In the genomic region with DNA sequence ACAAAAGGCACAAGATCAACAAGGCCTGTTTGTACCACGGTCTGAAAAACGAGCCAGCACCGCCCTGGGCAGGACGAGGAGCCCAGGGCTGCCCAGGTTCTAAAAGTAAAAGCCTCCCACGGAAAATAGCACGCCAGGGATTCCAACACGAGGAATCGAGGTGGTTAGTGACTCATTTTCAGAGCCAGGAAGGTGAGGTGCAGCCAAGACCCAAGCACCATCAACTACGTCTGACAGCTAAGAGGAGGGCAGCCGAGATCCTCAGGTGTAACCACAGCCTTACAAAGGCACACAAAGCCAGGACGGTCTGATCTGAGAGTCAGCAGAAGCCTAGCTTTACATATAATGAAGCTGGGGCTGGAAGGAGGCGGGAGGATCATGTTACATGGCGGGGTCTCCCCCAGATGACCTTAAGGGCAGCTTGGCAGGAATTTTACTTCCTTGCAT, we compare ENCODE assay signal across 10 cellular contexts. TPM values are rescaled to one million over a fixed set of nuclear protein-coding genes. Genes with fewer than 3 reads are reported as not detected.
A peak's percentile ranks its signal among the peaks of the same experiment; 100 is the strongest.
DNase-seq lines count a peak whose midpoint lies in the region; ATAC-seq and TF ChIP-seq lines count a peak whose summit lies in the region.
"Had no signal": no experiment of that assay in that cellular context is flagged by ENCODE, and none has a peak within 500 bp of the region (broad histone marks: within the 10 kb centered on the region; RNA-seq: fewer than 3 reads in every experiment).

No MANE protein-coding gene starts in this region.

- H3K27ac ChIP-seq in right cardiac atrium (ENCODE audit: low read length): no peak overlapping the region
- H3K27ac ChIP-seq: neutrophil had no signal

- no peak for TF ChIP-seq POLR2A in lower leg skin (IDR thresholded peaks at IDR 0.05)

- H3K9me3 ChIP-seq in right cardiac atrium (ENCODE audit: control insufficient read depth, low read length): no peaks in the 10 kb centered on the region
- H3K9me3 ChIP-seq: neutrophil had no signal

- peaks cover 39% of the 10 kb centered on the region for H3K36me3 Mint-ChIP-seq in activated T-helper 2 cell treated with anti-CD3 and anti-CD28 coated beads, Interferon-gamma antibody, Interleukin-2, Interleukin-4, amounts not matched to agents 10 μg/mL and 5 μg/mL and 100 μg/mL, durations not matched to agents 14 hours and 24 hours and 36 hours (ENCODE audit: low read depth)
- no peaks in the 10 kb centered on the region for H3K36me3 Mint-ChIP-seq in type B pancreatic cell
- H3K36me3 Mint-ChIP-seq: brain had no signal

- no peaks in the 10 kb centered on the region for H3K27me3 ChIP-seq in right cardiac atrium (ENCODE audit: control insufficient read depth, insufficient read depth)
- H3K27me3 ChIP-seq: neutrophil had no signal

- no peak overlapping the region for H3K4me3 ChIP-seq in right cardiac atrium (ENCODE audit: low read length)
- no peak overlapping the region for H3K4me3 ChIP-seq in lower leg skin (ENCODE audit: low read depth, poor library complexity, severe bottlenecking)

- no peak for ATAC-seq in right cardiac atrium

- peak overlapping the region; percentile 82 for H3K27ac Mint-ChIP-seq in activated T-helper 2 cell treated with anti-CD3 and anti-CD28 coated beads, Interferon-gamma antibody, Interleukin-2, Interleukin-4, amounts not matched to agents 10 μg/mL and 5 μg/mL and 100 μg/mL, durations not matched to agents 14 hours and 24 hours and 36 hours
- H3K27ac Mint-ChIP-seq in type B pancreatic cell: peak overlapping the region; percentile 12

- TF ChIP-seq CTCF in type B pancreatic cell (conservative IDR thresholded peaks at IDR 0.05): no peak
- no peak for TF ChIP-seq CTCF in lower leg skin (IDR thresholded peaks at IDR 0.05)

- H3K4me1 ChIP-seq in right cardiac atrium (ENCODE audit: control insufficient read depth, insufficient read depth, low read length): no peaks in the 10 kb centered on the region

- H3K4me1 Mint-ChIP-seq in activated T-helper 2 cell treated with anti-CD3 and anti-CD28 coated beads, Interferon-gamma antibody, Interleukin-2, Interleukin-4, amounts not matched to agents 10 μg/mL and 5 μg/mL and 100 μg/mL, durations not matched to agents 14 hours and 24 hours and 36 hours (ENCODE audit: low read depth): peaks cover 76% of the 10 kb centered on the region
- peaks cover 13% of the 10 kb centered on the region for H3K4me1 Mint-ChIP-seq in type B pancreatic cell (ENCODE audit: unreplicated experiment)
- H3K4me1 Mint-ChIP-seq: brain had no signal

- H3K9me3 Mint-ChIP-seq in activated T-helper 2 cell treated with anti-CD3 and anti-CD28 coated beads, Interferon-gamma antibody, Interleukin-2, Interleukin-4, amounts not matched to agents 10 μg/mL and 5 μg/mL and 100 μg/mL, durations not matched to agents 14 hours and 24 hours and 36 hours: no peaks in the 10 kb centered on the region
- no peaks in the 10 kb centered on the region for H3K9me3 Mint-ChIP-seq in type B pancreatic cell

- no peaks in the 10 kb centered on the region for H3K27me3 Mint-ChIP-seq in activated T-helper 2 cell treated with anti-CD3 and anti-CD28 coated beads, Interferon-gamma antibody, Interleukin-2, Interleukin-4, amounts not matched to agents 10 μg/mL and 5 μg/mL and 100 μg/mL, durations not matched to agents 14 hours and 24 hours and 36 hours (ENCODE audit: low read depth)
- H3K27me3 Mint-ChIP-seq in type B pancreatic cell: peaks cover 9% of the 10 kb centered on the region

- H3K4me3 Mint-ChIP-seq in activated T-helper 2 cell treated with anti-CD3 and anti-CD28 coated beads, Interferon-gamma antibody, Interleukin-2, Interleukin-4, amounts not matched to agents 10 μg/mL and 5 μg/mL and 100 μg/mL, durations not matched to agents 14 hours and 24 hours and 36 hours (ENCODE audit: low read depth): peak overlapping the region; percentile 61
- H3K4me3 Mint-ChIP-seq in type B pancreatic cell: peak overlapping the region; percentile 38
- H3K4me3 Mint-ChIP-seq: brain had no signal

- WGBS in right cardiac atrium: 68% methylated on average over 13 of the region's 13 CpGs
- 56 to 70% methylated on average over 13 of the region's 13 CpGs for WGBS in lower leg skin, 2 donors

- intact Hi-C loops in activated T-helper 2 cell treated with anti-CD3 and anti-CD28 coated beads, Interferon-gamma antibody, Interleukin-2, Interleukin-4, amounts not matched to agents 10 μg/mL and 5 μg/mL and 100 μg/mL, durations not matched to agents 14 hours and 24 hours and 36 hours (cut with micrococcal nuclease): no loop called here
- intact Hi-C loops in right cardiac atrium (cut with DNase I): no loop called here
- intact Hi-C loops in lower leg skin (cut with DNase I; ENCODE audit: low total_unique reads): no loop called here

- DNase-seq in stimulated activated CD4-positive, alpha-beta T cell treated with anti-CD3 and anti-CD28 coated beads, Interleukin-15, amount 100 ng/mL, for 24 hours: peak; percentile 35
- no peak for DNase-seq in stimulated activated CD4-positive, alpha-beta T cell treated with anti-CD3 and anti-CD28 coated beads, Interleukin-1b, Interleukin-23, amount 100 ng/mL, for 48 hours
- DNase-seq in activated T-helper 2 cell treated with anti-CD3 and anti-CD28 coated beads, Interferon-gamma antibody, Interleukin-2, Interleukin-4, amounts not matched to agents 10 μg/mL and 5 μg/mL and 100 μg/mL, durations not matched to agents 14 hours and 24 hours and 36 hours (ENCODE audit: low spot score): no peak
- DNase-seq in kidney tubule cell (ENCODE audit: low spot score) (peak; percentile 74), type B pancreatic cell (ENCODE audit: extremely low spot score, unreplicated experiment) (no peak), NCI-H510A (lab: John Stamatoyannopoulos, UW) (no peak), right cardiac atrium (no peak), lower leg skin (ENCODE audit: low spot score in 2 of 2) (no peak)

RNA-seq across cellular contexts. Expression of gene ATP10A, which starts 52.5 kb away (rescaled TPM):
- 40.1 and 44.4 TPM in 2 replicates for total RNA-seq in activated T-helper 2 cell treated with anti-CD3 and anti-CD28 coated beads, Interferon-gamma antibody, Interleukin-2, Interleukin-4, amounts not matched to agents 10 μg/mL and 5 μg/mL and 100 μg/mL, durations not matched to agents 14 hours and 24 hours and 36 hours
- total RNA-seq in type B pancreatic cell (ENCODE audit: low replicate concordance) (1.9 and 2.6 TPM in 2 replicates), right cardiac atrium (1 to 10 TPM; 1.5 to 3.0 (median 1.8) TPM), lower leg skin (1 to 10 TPM; 1.6 to 8.2 (median 3.7) TPM)
- 0.95 TPM for polyA plus RNA-seq in right cardiac atrium

Comparison
In these comparisons a context has a peak if more than half of its experiments do, and no peak if none do; other contexts are left out.
1. DNase-seq: peak in stimulated activated CD4-positive, alpha-beta T cell treated with anti-CD3 and anti-CD28 coated beads, Interleukin-15, amount 100 ng/mL, for 24 hours (single experiment) and kidney tubule cell (single experiment); none in stimulated activated CD4-positive, alpha-beta T cell treated with anti-CD3 and anti-CD28 coated beads, Interleukin-1b, Interleukin-23, amount 100 ng/mL, for 48 hours (single experiment), activated T-helper 2 cell treated with anti-CD3 and anti-CD28 coated beads, Interferon-gamma antibody, Interleukin-2, Interleukin-4, amounts not matched to agents 10 μg/mL and 5 μg/mL and 100 μg/mL, durations not matched to agents 14 hours and 24 hours and 36 hours (single experiment), type B pancreatic cell (single experiment), NCI-H510A (single experiment), right cardiac atrium (0 of 3) and lower leg skin (0 of 2).